ENCODE assay signal across 18 cellular contexts in the genomic region with DNA sequence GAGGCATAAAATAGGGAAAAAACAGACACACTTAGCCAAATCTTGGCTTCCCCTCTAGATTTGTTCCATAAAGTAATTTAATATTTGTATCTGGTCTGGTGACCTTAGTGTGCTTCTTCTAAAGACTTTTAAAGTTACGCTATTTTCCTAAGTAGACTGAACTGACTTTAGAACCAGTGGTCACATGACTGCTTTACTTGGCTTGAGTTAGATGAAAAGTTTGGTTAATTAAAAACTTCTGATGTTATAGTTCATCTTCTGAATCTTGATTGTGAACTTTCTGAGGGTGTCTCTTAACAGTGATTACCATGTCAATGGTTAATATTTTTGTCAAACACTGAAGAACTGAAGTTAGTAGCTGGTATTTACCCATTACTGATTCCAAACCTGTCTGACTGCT.
"Had no signal": no experiment of that assay in that cellular context is flagged by ENCODE, and none has a peak within 500 bp of the region (broad histone marks: within the 10 kb centered on the region; RNA-seq: fewer than 3 reads in every experiment).

No MANE protein-coding gene starts in this region.

- H3K4me3 ChIP-seq: neural progenitor cell, ovary, testis, uterus had no signal

- H3K36me3 Mint-ChIP-seq: activated naive CD8-positive, alpha-beta T cell treated with anti-CD3 and anti-CD28 coated beads, Interleukin-2, amount 10 ng/mL, durations not matched to agents 7 days and 5 days had no signal

- H3K4me2 ChIP-seq: neural progenitor cell had no signal

- H3K27ac ChIP-seq: neural progenitor cell, ovary, testis, uterus had no signal

- H3K9me3 Mint-ChIP-seq: activated CD4-positive, alpha-beta memory T cell treated with anti-CD3 and anti-CD28 coated beads for 36 hours; activated naive CD8-positive, alpha-beta T cell treated with anti-CD3 and anti-CD28 coated beads, Interleukin-2, amount 10 ng/mL, durations not matched to agents 7 days and 5 days; neural progenitor cell; stimulated activated naive CD8-positive, alpha-beta T cell treated with anti-CD3 and anti-CD28 coated beads, Interleukin-15, amount 100 ng/mL, for 72 hours had no signal

- DNase-seq: activated CD4-positive, alpha-beta memory T cell treated with anti-CD3 and anti-CD28 coated beads for 36 hours; activated CD4-positive, alpha-beta T cell treated with anti-CD3 and anti-CD28 coated beads for 1 hour; activated gamma-delta T cell; activated naive CD8-positive, alpha-beta T cell treated with anti-CD3 and anti-CD28 coated beads, Interleukin-2, amount 10 ng/mL, durations not matched to agents 7 days and 5 days; activated T-cell treated with anti-CD3 and anti-CD28 coated beads, Interleukin-2, amount 50 U/mL, for 48 hours; caudate nucleus; cortex of kidney; effector memory CD4-positive, alpha-beta T cell; glutamatergic neuron; left colon; ovary; stimulated activated CD4-positive, alpha-beta T cell treated with anti-CD3 and anti-CD28 coated beads, Interleukin-4, amount 100 ng/mL, for 1 hour; stimulated activated CD8-positive, alpha-beta memory T cell treated with anti-CD3 and anti-CD28 coated beads, Interleukin-4, amount 100 ng/mL, for 48 hours; stimulated activated naive CD8-positive, alpha-beta T cell treated with anti-CD3 and anti-CD28 coated beads, Interleukin-15, amount 100 ng/mL, for 72 hours; T1000; testis; uterus had no signal

- H3K4me1 ChIP-seq: uterus had no signal

- H3K27ac Mint-ChIP-seq: activated CD4-positive, alpha-beta memory T cell treated with anti-CD3 and anti-CD28 coated beads for 36 hours; activated naive CD8-positive, alpha-beta T cell treated with anti-CD3 and anti-CD28 coated beads, Interleukin-2, amount 10 ng/mL, durations not matched to agents 7 days and 5 days; neural progenitor cell; stimulated activated naive CD8-positive, alpha-beta T cell treated with anti-CD3 and anti-CD28 coated beads, Interleukin-15, amount 100 ng/mL, for 72 hours had no signal

- H3K9ac ChIP-seq: neural progenitor cell had no signal

- H3K27me3 Mint-ChIP-seq: activated CD4-positive, alpha-beta memory T cell treated with anti-CD3 and anti-CD28 coated beads for 36 hours; activated naive CD8-positive, alpha-beta T cell treated with anti-CD3 and anti-CD28 coated beads, Interleukin-2, amount 10 ng/mL, durations not matched to agents 7 days and 5 days; stimulated activated naive CD8-positive, alpha-beta T cell treated with anti-CD3 and anti-CD28 coated beads, Interleukin-15, amount 100 ng/mL, for 72 hours had no signal

- H3K27me3 ChIP-seq: neural progenitor cell, ovary, testis, uterus had no signal

- H3K4me3 Mint-ChIP-seq: activated CD4-positive, alpha-beta memory T cell treated with anti-CD3 and anti-CD28 coated beads for 36 hours; activated naive CD8-positive, alpha-beta T cell treated with anti-CD3 and anti-CD28 coated beads, Interleukin-2, amount 10 ng/mL, durations not matched to agents 7 days and 5 days; neural progenitor cell; stimulated activated naive CD8-positive, alpha-beta T cell treated with anti-CD3 and anti-CD28 coated beads, Interleukin-15, amount 100 ng/mL, for 72 hours had no signal

- H2AFZ ChIP-seq: neural progenitor cell had no signal

- H3K9me3 ChIP-seq: ovary, testis, uterus had no signal

- H3K36me3 ChIP-seq: neural progenitor cell, ovary, uterus had no signal

- ATAC-seq: left colon; stimulated activated naive CD8-positive, alpha-beta T cell treated with anti-CD3 and anti-CD28 coated beads, Interleukin-15, amount 100 ng/mL, for 72 hours had no signal
